In the genomic region with DNA sequence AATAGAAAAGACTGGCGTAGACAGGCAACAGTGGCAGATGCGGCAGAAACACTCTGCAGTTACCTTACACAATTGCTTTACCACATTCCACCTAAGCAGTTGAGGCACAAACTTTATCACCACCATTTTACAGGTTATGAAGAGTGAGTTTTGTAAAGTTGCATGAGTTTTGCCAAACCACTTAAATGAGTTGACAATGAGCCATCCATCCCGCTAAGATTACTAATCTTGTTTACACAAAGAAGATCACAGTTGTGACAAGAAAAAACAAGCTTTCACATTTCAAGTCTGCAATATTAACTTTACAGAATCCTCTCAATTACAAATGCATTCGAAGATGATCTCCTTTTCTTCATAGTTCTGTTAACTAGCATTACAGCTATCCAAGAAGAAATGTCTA, we compare ENCODE assay signal across 10 cellular contexts. TPM values are rescaled to one million over a fixed set of nuclear protein-coding genes. Genes with fewer than 3 reads are reported as not detected.
DNase-seq lines count a peak whose midpoint lies in the region; ATAC-seq and TF ChIP-seq lines count a peak whose summit lies in the region.
"Had no signal": no experiment of that assay in that cellular context is flagged by ENCODE, and none has a peak within 500 bp of the region (broad histone marks: within the 10 kb centered on the region; RNA-seq: fewer than 3 reads in every experiment).

No MANE protein-coding gene starts in this region.

- H3K4me3 Mint-ChIP-seq in MCF 10A (ENCODE audit: unreplicated experiment) (peak overlapping the region; percentile 74), memory B cell (peak overlapping the region; percentile 89)

- peaks cover 23% of the 10 kb centered on the region for H3K4me1 Mint-ChIP-seq in MCF 10A (ENCODE audit: insufficient read depth, unreplicated experiment)
- H3K4me1 Mint-ChIP-seq in memory B cell = peaks cover 20% of the 10 kb centered on the region

- no peak for ATAC-seq in memory B cell (ENCODE audit: low read depth)
- no peak for ATAC-seq in HG03354 (IDR thresholded peaks at IDR 0.05; ENCODE audit: poor library complexity, severe bottlenecking, unreplicated experiment)
- ATAC-seq in GM18505 (IDR thresholded peaks at IDR 0.05; ENCODE audit: unreplicated experiment) = no peak

- intact Hi-C loops in MCF 10A (cut with micrococcal nuclease) = no loop called here

- H3K36me3 Mint-ChIP-seq in MCF 10A (ENCODE audit: insufficient read depth, unreplicated experiment) (no peaks in the 10 kb centered on the region), memory B cell (peaks cover 3% of the 10 kb centered on the region)

- BruUV-seq in MCF 10A (replicated peaks; lab: Mats Ljungman, UMichigan) = no TSS peak

- no peak for TF ChIP-seq POLR2A in GM18505 (IDR thresholded peaks at IDR 0.05; ENCODE audit: borderline replicate concordance, extremely low read depth, insufficient read depth, insufficient read length)

- POLR2A ChIA-PET in MCF 10A (lab: Yijun Ruan, JAX) = no interaction called here

- no peaks in the 10 kb centered on the region for H3K9me3 Mint-ChIP-seq in MCF 10A (ENCODE audit: unreplicated experiment)
- H3K9me3 Mint-ChIP-seq in memory B cell = no peaks in the 10 kb centered on the region

- H3K27me3 Mint-ChIP-seq in MCF 10A (ENCODE audit: insufficient read depth, unreplicated experiment) (no peaks in the 10 kb centered on the region), memory B cell (peaks cover 2% of the 10 kb centered on the region)

- TF ChIP-seq CTCF in LNCaP clone FGC (IDR thresholded peaks at IDR 0.05; ENCODE audit: control insufficient read depth, extremely low read depth, insufficient read depth) = no peak
- no peak for TF ChIP-seq CTCF in MCF 10A (IDR thresholded peaks at IDR 0.05; ENCODE audit: unreplicated experiment)

- H3K4me3 ChIP-seq in LNCaP clone FGC (ENCODE audit: low read depth, low read length) = no peak overlapping the region

- CTCF ChIA-PET in MCF 10A (lab: Yijun Ruan, JAX) = no interaction called here

- DNase-seq in LNCaP clone FGC (ENCODE audit: low read depth) (peak; percentile 67), MCF 10A (ENCODE audit: unreplicated experiment) (peak; percentile 25), memory B cell (ENCODE audit: low spot score in 2 of 2) (no peak), substantia nigra (lab: John Stamatoyannopoulos, UW) (no peak), NCI-H146 treated with DMSO at 0.1 percent for 48 hours (lab: John Stamatoyannopoulos, UW; ENCODE audit: unreplicated experiment) (no peak)
- DNase-seq: activated naive CD4-positive, alpha-beta T cell; NCI-H187; stimulated activated naive CD4-positive, alpha-beta T cell had no signal

- H3K27ac Mint-ChIP-seq in MCF 10A (ENCODE audit: low read depth, unreplicated experiment) (no peak overlapping the region), memory B cell (no peak overlapping the region)

- H3K27ac ChIP-seq in substantia nigra (ENCODE audit: low read depth, low read length, poor library complexity, severe bottlenecking) = peak overlapping the region; percentile 88

RNA-seq across cellular contexts. Expression of a gene that starts 1.8 kb away (rescaled TPM):
- 1.9 and 7.0 TPM in 2 replicates for total RNA-seq in MCF 10A (2022)

Comparison
In these comparisons a context has a peak if more than half of its experiments do, and no peak if none do; other contexts are left out.
1. DNase-seq: peak in LNCaP clone FGC (single experiment) and MCF 10A (single experiment); none in memory B cell (0 of 2), substantia nigra (0 of 49) and NCI-H146 treated with DMSO at 0.1 percent for 48 hours (single experiment).